ENCODE assay signal across 1 cellular context in the genomic region with DNA sequence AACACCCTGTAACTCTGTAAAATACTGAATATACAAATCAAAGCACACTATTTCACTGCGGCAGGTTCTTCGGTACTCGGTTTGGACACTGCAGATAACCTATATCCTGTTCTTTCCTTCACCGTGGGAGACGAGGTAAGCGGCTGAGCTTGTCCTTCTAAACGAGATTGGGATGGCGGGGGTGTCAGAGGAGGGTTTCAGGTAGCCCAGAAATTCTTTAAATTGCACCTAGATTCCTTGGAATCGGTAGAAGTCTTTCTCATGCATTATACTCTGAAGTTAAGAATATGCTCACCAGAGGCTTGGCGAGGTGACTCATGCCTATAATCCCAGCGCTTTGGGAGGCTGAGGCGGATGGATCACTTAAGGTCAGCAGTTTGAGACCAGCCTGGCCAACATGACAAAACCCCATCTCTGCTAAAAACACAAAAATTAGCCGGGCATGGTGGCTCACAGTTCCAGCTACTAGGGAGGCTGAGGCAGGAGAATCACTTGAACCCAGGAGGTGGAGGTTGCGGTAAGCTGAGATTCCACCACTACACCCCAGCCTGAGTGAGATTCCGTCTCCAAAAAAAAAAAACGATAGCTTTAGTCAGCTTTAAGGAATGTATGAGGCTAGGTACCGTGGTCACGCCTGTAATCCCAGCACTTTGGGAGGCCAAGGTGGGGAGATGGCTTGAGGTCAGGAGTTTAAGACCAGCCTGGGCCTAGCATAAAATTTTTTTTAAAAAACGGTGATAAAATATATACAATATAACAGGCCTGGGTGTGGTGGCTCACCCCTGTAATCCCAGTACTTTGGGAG.
TF ChIP-seq lines count a peak whose summit lies in the region.

No MANE protein-coding gene starts in this region.

TF ChIP-seq in HepG2, 621 proteins besides CTCF, POLR2A, EP300 and RAD21:
- TF ChIP-seq POLR2G (IDR thresholded peaks at IDR 0.05; ENCODE audit: low read depth, low read length) (0 out of 2 replicates have a peak, but pooled peaks have one; percentile 15), NFKB2 (CRISPR knock-in tag; IDR thresholded peaks at IDR 0.05; ENCODE audit: borderline replicate concordance) (no peak)
